1 cellular context compared by ENCODE assay signal in the genomic region with DNA sequence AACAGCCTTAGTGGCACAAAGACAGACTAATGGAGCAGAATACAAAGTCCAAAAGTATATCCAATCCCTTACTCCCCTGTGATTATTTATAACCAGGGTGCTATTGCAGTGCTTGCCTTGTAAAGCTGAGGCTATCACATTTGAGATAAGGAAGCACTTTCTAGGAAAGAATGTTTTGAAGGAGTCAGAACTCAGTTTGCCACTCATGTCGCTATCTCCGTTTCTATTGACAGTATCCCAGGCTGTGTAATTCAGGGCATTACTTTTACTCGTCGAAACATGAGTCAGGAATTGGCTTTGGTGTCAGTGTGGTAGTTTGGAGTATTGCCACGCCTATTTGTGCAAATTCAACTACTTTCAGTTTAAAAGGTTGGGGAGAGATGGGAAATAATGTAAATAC.
A peak's percentile ranks its signal among the peaks of the same experiment; 100 is the strongest.
TF ChIP-seq lines count a peak whose summit lies in the region.

No MANE protein-coding gene starts in this region.

TF ChIP-seq in K562, 482 proteins besides CTCF, POLR2A, EP300 and RAD21 (continued from another document):
- TF ChIP-seq, protein P1, sequence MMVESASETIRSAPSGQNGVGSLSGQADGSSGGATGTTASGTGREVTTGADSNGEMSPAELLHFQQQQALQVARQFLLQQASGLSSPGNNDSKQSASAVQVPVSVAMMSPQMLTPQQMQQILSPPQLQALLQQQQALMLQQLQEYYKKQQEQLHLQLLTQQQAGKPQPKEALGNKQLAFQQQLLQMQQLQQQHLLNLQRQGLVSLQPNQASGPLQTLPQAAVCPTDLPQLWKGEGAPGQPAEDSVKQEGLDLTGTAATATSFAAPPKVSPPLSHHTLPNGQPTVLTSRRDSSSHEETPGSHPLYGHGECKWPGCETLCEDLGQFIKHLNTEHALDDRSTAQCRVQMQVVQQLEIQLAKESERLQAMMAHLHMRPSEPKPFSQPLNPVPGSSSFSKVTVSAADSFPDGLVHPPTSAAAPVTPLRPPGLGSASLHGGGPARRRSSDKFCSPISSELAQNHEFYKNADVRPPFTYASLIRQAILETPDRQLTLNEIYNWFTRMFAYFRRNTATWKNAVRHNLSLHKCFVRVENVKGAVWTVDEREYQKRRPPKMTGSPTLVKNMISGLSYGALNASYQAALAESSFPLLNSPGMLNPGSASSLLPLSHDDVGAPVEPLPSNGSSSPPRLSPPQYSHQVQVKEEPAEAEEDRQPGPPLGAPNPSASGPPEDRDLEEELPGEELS (CRISPR knock-in tag; IDR thresholded peaks at IDR 0.05; ENCODE audit: borderline replicate concordance), result no peak
- TF ChIP-seq ZNF24 (IDR thresholded peaks at IDR 0.05) (peak; percentile 30; the same call in 1 of the 2 replicates), NCOR1 (IDR thresholded peaks at IDR 0.05) (no peak), REST (CRISPR knock-in tag; IDR thresholded peaks at IDR 0.05; ENCODE audit: low read depth) (no peak), JUNB (CRISPR knock-in tag; conservative IDR thresholded peaks at IDR 0.05) (no peak), NCOA1 (IDR thresholded peaks at IDR 0.05; ENCODE audit: low read depth) (no peak), KHSRP (IDR thresholded peaks at IDR 0.05) (no peak), MAFG (tag; conservative IDR thresholded peaks at IDR 0.05) (no peak), ZNF431 (CRISPR knock-in tag; IDR thresholded peaks at IDR 0.05) (no peak), CTCFL (IDR thresholded peaks at IDR 0.05; ENCODE audit: borderline replicate concordance, insufficient read depth, low read depth, low read length, poor library complexity, severe bottlenecking) (no peak), ZNF75A (CRISPR knock-in tag; IDR thresholded peaks at IDR 0.05) (no peak), CTBP1 (IDR thresholded peaks at IDR 0.05; ENCODE audit: borderline replicate concordance) (peak; percentile 22; the same call in 1 of the 2 replicates), NR2C2 (CRISPR knock-in tag; IDR thresholded peaks at IDR 0.05) (no peak), NR2C2 (tag; IDR thresholded peaks at IDR 0.05) (no peak), KLF10 (CRISPR knock-in tag; IDR thresholded peaks at IDR 0.05) (no peak), HOXB6 (CRISPR knock-in tag; IDR thresholded peaks at IDR 0.05; ENCODE audit: borderline replicate concordance) (no peak), SREBF2 (CRISPR knock-in tag; IDR thresholded peaks at IDR 0.05) (no peak), YY1 (IDR thresholded peaks at IDR 0.05; ENCODE audit: borderline replicate concordance in 1 of 3, control insufficient read depth in 1 of 3, extremely low read depth in 1 of 3, insufficient read depth in 3 of 3, insufficient read length in 1 of 3, insufficient replicate concordance in 2 of 3, low read depth in 1 of 3, low read length in 2 of 3) (no peak), MCM3 (IDR thresholded peaks at IDR 0.05) (no peak), CBX1 (IDR thresholded peaks at IDR 0.05; ENCODE audit: low read depth) (no peak), PYGO2 (tag; IDR thresholded peaks at IDR 0.05) (no peak), MECOM (CRISPR knock-in tag; IDR thresholded peaks at IDR 0.05) (no peak), PREB (CRISPR knock-in tag; IDR thresholded peaks at IDR 0.05) (no peak), ZNF197 (CRISPR knock-in tag; IDR thresholded peaks at IDR 0.05; ENCODE audit: low read depth) (no peak), ZNF696 (CRISPR knock-in tag; conservative IDR thresholded peaks at IDR 0.05) (no peak), RBM22 (IDR thresholded peaks at IDR 0.05; ENCODE audit: low read depth, low read length, poor library complexity, severe bottlenecking) (no peak), STAT5A (IDR thresholded peaks at IDR 0.05; ENCODE audit: borderline replicate concordance, low read length) (peak; percentile 43; the same call in 1 of the 2 replicates), ZNF140 (CRISPR knock-in tag; IDR thresholded peaks at IDR 0.05) (no peak), ARID2 (IDR thresholded peaks at IDR 0.05) (no peak), TFAP4 (CRISPR knock-in tag; IDR thresholded peaks at IDR 0.05; ENCODE audit: borderline replicate concordance) (no peak), XRCC3 (IDR thresholded peaks at IDR 0.05) (no peak), MEF2D (tag; conservative IDR thresholded peaks at IDR 0.05; ENCODE audit: low read depth) (no peak), TAL1 (IDR thresholded peaks at IDR 0.05) (no peak), NFIX (CRISPR knock-in tag; IDR thresholded peaks at IDR 0.05; ENCODE audit: low read depth) (no peak), NFE2 (IDR thresholded peaks at IDR 0.05; ENCODE audit: low read depth) (0 out of 2 replicates have a peak, but pooled peaks have one; percentile 18), MTA2 (IDR thresholded peaks at IDR 0.05; ENCODE audit: low read depth) (0 out of 2 replicates have a peak, but pooled peaks have one; percentile 12), ZNF444 (CRISPR knock-in tag; IDR thresholded peaks at IDR 0.05) (no peak), NRF1 (conservative IDR thresholded peaks at IDR 0.05 in 1 of 2, IDR thresholded peaks at IDR 0.05 in 1 of 2) (peak in 1 of 2 experiments; percentile 11; a peak in 1 of 4 replicates), SLC30A9 (CRISPR knock-in tag; IDR thresholded peaks at IDR 0.05) (no peak), ZNF408 (CRISPR knock-in tag; IDR thresholded peaks at IDR 0.05; ENCODE audit: low read depth) (no peak), KLF6 (CRISPR knock-in tag; IDR thresholded peaks at IDR 0.05; ENCODE audit: borderline replicate concordance) (no peak), FOXA1 (IDR thresholded peaks at IDR 0.05; ENCODE audit: borderline replicate concordance) (no peak), SNRNP70 (optimal IDR thresholded peaks at IDR 0.05; ENCODE audit: low read depth, low read length) (no peak)
- TF ChIP-seq, protein P2, sequence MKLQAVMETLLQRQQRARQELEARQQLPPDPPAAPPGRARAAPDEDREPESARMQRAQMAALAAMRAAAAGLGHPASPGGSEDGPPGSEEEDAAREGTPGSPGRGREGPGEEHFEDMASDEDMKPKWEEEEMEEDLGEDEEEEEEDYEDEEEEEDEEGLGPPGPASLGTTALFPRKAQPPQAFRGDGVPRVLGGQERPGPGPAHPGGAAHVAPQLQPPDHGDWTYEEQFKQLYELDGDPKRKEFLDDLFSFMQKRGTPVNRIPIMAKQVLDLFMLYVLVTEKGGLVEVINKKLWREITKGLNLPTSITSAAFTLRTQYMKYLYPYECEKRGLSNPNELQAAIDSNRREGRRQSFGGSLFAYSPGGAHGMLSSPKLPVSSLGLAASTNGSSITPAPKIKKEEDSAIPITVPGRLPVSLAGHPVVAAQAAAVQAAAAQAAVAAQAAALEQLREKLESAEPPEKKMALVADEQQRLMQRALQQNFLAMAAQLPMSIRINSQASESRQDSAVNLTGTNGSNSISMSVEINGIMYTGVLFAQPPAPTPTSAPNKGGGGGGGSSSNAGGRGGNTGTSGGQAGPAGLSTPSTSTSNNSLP (IDR thresholded peaks at IDR 0.05; ENCODE audit: borderline replicate concordance, low read depth, low read length), result no peak
- TF ChIP-seq, protein P3, sequence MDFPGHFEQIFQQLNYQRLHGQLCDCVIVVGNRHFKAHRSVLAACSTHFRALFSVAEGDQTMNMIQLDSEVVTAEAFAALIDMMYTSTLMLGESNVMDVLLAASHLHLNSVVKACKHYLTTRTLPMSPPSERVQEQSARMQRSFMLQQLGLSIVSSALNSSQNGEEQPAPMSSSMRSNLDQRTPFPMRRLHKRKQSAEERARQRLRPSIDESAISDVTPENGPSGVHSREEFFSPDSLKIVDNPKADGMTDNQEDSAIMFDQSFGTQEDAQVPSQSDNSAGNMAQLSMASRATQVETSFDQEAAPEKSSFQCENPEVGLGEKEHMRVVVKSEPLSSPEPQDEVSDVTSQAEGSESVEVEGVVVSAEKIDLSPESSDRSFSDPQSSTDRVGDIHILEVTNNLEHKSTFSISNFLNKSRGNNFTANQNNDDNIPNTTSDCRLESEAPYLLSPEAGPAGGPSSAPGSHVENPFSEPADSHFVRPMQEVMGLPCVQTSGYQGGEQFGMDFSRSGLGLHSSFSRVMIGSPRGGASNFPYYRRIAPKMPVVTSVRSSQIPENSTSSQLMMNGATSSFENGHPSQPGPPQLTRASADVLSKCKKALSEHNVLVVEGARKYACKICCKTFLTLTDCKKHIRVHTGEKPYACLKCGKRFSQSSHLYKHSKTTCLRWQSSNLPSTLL (IDR thresholded peaks at IDR 0.05), result no peak
- TF ChIP-seq, protein P4, sequence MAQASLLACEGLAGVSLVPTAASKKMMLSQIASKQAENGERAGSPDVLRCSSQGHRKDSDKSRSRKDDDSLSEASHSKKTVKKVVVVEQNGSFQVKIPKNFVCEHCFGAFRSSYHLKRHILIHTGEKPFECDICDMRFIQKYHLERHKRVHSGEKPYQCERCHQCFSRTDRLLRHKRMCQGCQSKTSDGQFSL (CRISPR knock-in tag; IDR thresholded peaks at IDR 0.05), result no peak
- TF ChIP-seq, protein P4 (tag; IDR thresholded peaks at IDR 0.05), result no peak
- TF ChIP-seq, protein P5, sequence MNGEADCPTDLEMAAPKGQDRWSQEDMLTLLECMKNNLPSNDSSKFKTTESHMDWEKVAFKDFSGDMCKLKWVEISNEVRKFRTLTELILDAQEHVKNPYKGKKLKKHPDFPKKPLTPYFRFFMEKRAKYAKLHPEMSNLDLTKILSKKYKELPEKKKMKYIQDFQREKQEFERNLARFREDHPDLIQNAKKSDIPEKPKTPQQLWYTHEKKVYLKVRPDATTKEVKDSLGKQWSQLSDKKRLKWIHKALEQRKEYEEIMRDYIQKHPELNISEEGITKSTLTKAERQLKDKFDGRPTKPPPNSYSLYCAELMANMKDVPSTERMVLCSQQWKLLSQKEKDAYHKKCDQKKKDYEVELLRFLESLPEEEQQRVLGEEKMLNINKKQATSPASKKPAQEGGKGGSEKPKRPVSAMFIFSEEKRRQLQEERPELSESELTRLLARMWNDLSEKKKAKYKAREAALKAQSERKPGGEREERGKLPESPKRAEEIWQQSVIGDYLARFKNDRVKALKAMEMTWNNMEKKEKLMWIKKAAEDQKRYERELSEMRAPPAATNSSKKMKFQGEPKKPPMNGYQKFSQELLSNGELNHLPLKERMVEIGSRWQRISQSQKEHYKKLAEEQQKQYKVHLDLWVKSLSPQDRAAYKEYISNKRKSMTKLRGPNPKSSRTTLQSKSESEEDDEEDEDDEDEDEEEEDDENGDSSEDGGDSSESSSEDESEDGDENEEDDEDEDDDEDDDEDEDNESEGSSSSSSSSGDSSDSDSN (IDR thresholded peaks at IDR 0.05; ENCODE audit: borderline replicate concordance in 1 of 2, low read depth in 2 of 2, low read length in 2 of 2), result no peak
